In genomic region chr7:154146707-154147038, GRCh38 we compare ENCODE assay signal across 6 cellular contexts.
DNase-seq lines count a peak whose midpoint lies in the region; ATAC-seq, FAIRE-seq and TF ChIP-seq lines count a peak whose summit lies in the region.
"Not testable (repeated sequence)": the region's sequence is repeated elsewhere in the genome, so short reads cannot be mapped to it uniquely, and the experiment has no call there.

No MANE protein-coding gene starts in this region.

- H3K27me3 Mint-ChIP-seq in activated CD8-positive, alpha-beta T cell treated with anti-CD3 and anti-CD28 coated beads for 36 hours; stimulated activated memory B cell treated with anti-CD40 and anti-IgM and Interleukin-4, amounts not matched to agents 10 μg/mL and 1 μg/mL and 100 μg/mL, for 72 hours: not testable (repeated sequence)

- TF ChIP-seq POLR2A in GM12891 (IDR thresholded peaks at IDR 0.05; ENCODE audit: low read depth, low read length); H1 (IDR thresholded peaks at IDR 0.05; ENCODE audit: control extremely low read depth in 1 of 2, low read depth in 2 of 2, low read length in 2 of 2); HepG2 (IDR thresholded peaks at IDR 0.05; ENCODE audit: insufficient read depth in 1 of 2, low read depth in 2 of 2, low read length in 2 of 2): not testable (repeated sequence)

- H2AK5ac ChIP-seq in H1 (ENCODE audit: low read depth, low read length), result not testable (repeated sequence)

- intact Hi-C loops in activated CD8-positive, alpha-beta T cell treated with anti-CD3 and anti-CD28 coated beads for 36 hours (cut with micrococcal nuclease); HepG2 (cut with micrococcal nuclease; ENCODE audit: unreplicated experiment): not testable (repeated sequence)

- not testable (repeated sequence) for H3K4me1 ChIP-seq in H1 (replicated peaks in 1 of 4; ENCODE audit: control insufficient read depth in 3 of 4, insufficient read depth in 4 of 4, low read length in 3 of 4); HepG2 (ENCODE audit: insufficient read depth, low read length)

- H3K4me3 Mint-ChIP-seq in activated CD8-positive, alpha-beta T cell treated with anti-CD3 and anti-CD28 coated beads for 36 hours; stimulated activated memory B cell treated with anti-CD40 and anti-IgM and Interleukin-4, amounts not matched to agents 10 μg/mL and 1 μg/mL and 100 μg/mL, for 72 hours: not testable (repeated sequence)

- H4K20me1 ChIP-seq in H1 (replicated peaks in 1 of 2; ENCODE audit: control insufficient read depth in 1 of 2, insufficient read depth in 2 of 2, low read length in 2 of 2); HepG2 (ENCODE audit: insufficient read depth, low read length): not testable (repeated sequence)

- H3K9ac ChIP-seq in H1 (replicated peaks in 1 of 4; ENCODE audit: extremely low read depth in 1 of 4, low read depth in 3 of 4, low read length in 3 of 4); HepG2 (ENCODE audit: insufficient read depth, low read depth, low read length): not testable (repeated sequence)

- peak; percentile 17 for ATAC-seq in activated CD8-positive, alpha-beta T cell treated with anti-CD3 and anti-CD28 coated beads for 36 hours
- peak; percentile 53; the same call in 2 of the 3 replicates for ATAC-seq in HepG2
- peak; percentile 16 for ATAC-seq in stimulated activated memory B cell treated with anti-CD40 and anti-IgM and Interleukin-4, amounts not matched to agents 10 μg/mL and 1 μg/mL and 100 μg/mL, for 72 hours

- not testable (repeated sequence) for H2BK12ac ChIP-seq in H1 (ENCODE audit: low read depth, low read length)

- not testable (repeated sequence) for H3K27me3 ChIP-seq in H1 (replicated peaks in 1 of 4; ENCODE audit: control insufficient read depth in 3 of 4, extremely low read depth in 1 of 4, insufficient read depth in 3 of 4, low read length in 3 of 4); HepG2 (ENCODE audit: control insufficient read depth in 1 of 2, insufficient read depth in 2 of 2, low read length in 2 of 2)

- peak; percentile 85 for FAIRE-seq in GM12891 (lab: Jason Lieb, UNC)
- peak; percentile 24 for FAIRE-seq in H1 (lab: Jason Lieb, UNC)
- FAIRE-seq in HepG2 (lab: Jason Lieb, UNC), result not testable (repeated sequence)

- not testable (repeated sequence) for H2BK15ac ChIP-seq in H1 (ENCODE audit: low read length)

- in situ Hi-C loops in HepG2 (cut with HindIII; ENCODE audit: extremely low pct_ligation_motif_present, low pct_unique_long_range_greater_than_20kb), result not testable (repeated sequence)

- not testable (repeated sequence) for H3K23me2 ChIP-seq in H1 (ENCODE audit: low read depth, low read length)

- TF ChIP-seq RAD21 in H1 (IDR thresholded peaks at IDR 0.05 in 1 of 2, conservative IDR thresholded peaks at IDR 0.05 in 1 of 2; ENCODE audit: low read depth in 2 of 2, low read length in 2 of 2); HepG2 (CRISPR knock-in tag; IDR thresholded peaks at IDR 0.05): not testable (repeated sequence)

- not testable (repeated sequence) for DNase-seq in GM12891 (ENCODE audit: insufficient read length, low spot score); activated CD8-positive, alpha-beta T cell treated with anti-CD3 and anti-CD28 coated beads for 36 hours; H1 (ENCODE audit: low read depth in 1 of 2, low spot score in 2 of 2); HepG2 (ENCODE audit: low spot score)

- not testable (repeated sequence) for H3K36me3 Mint-ChIP-seq in activated CD8-positive, alpha-beta T cell treated with anti-CD3 and anti-CD28 coated beads for 36 hours (ENCODE audit: low read depth); stimulated activated memory B cell treated with anti-CD40 and anti-IgM and Interleukin-4, amounts not matched to agents 10 μg/mL and 1 μg/mL and 100 μg/mL, for 72 hours

- not testable (repeated sequence) for H3K9me3 Mint-ChIP-seq in activated CD8-positive, alpha-beta T cell treated with anti-CD3 and anti-CD28 coated beads for 36 hours; stimulated activated memory B cell treated with anti-CD40 and anti-IgM and Interleukin-4, amounts not matched to agents 10 μg/mL and 1 μg/mL and 100 μg/mL, for 72 hours

- TF ChIP-seq EP300 in H1 (IDR thresholded peaks at IDR 0.05; ENCODE audit: borderline replicate concordance in 1 of 2, low read depth in 2 of 2, low read length in 2 of 2); HepG2 (IDR thresholded peaks at IDR 0.05; ENCODE audit: low read depth in 2 of 2, low read length in 2 of 2); HepG2 (CRISPR knock-in tag; IDR thresholded peaks at IDR 0.05; ENCODE audit: borderline replicate concordance): not testable (repeated sequence)

- POLR2A ChIA-PET in activated CD8-positive, alpha-beta T cell treated with anti-CD3 and anti-CD28 coated beads for 36 hours (lab: Charles Lee); H1 (lab: Charles Lee; ENCODE audit: partially characterized antibody); HepG2 (lab: Yijun Ruan, JAX): not testable (repeated sequence)

- H2BK5ac ChIP-seq in H1 (ENCODE audit: low read depth, low read length), result not testable (repeated sequence)

- H4K8ac ChIP-seq in H1 (ENCODE audit: extremely low read depth, insufficient read depth, low read length), result not testable (repeated sequence)

- H3K79me1 ChIP-seq in H1 (ENCODE audit: low read depth, low read length), result not testable (repeated sequence)

- CTCF ChIA-PET in activated CD8-positive, alpha-beta T cell treated with anti-CD3 and anti-CD28 coated beads for 36 hours (lab: Charles Lee); H1 (lab: Charles Lee; ENCODE audit: partially characterized antibody); HepG2 (lab: Yijun Ruan, JAX; ENCODE audit: low intra/inter-chr PET ratio, low total read pairs): not testable (repeated sequence)

- not testable (repeated sequence) for H3K14ac ChIP-seq in H1 (ENCODE audit: insufficient read length)

- H4K5ac ChIP-seq in H1 (ENCODE audit: insufficient read length, low read depth, low read length), result not testable (repeated sequence)

- H4K91ac ChIP-seq in H1 (replicated peaks; ENCODE audit: insufficient read length, low read length), result not testable (repeated sequence)

- H3K56ac ChIP-seq in H1 (replicated peaks; ENCODE audit: insufficient read length, low read depth, low read length), result not testable (repeated sequence)

- H3K79me2 ChIP-seq in H1 (ENCODE audit: control insufficient read depth in 1 of 2, insufficient read depth in 2 of 2, low read length in 2 of 2); HepG2 (ENCODE audit: insufficient read depth, low read length): not testable (repeated sequence)

- H3K4me2 ChIP-seq in H1 (ENCODE audit: insufficient read depth in 1 of 2, low read depth in 2 of 2, low read length in 2 of 2); HepG2 (ENCODE audit: low read depth, low read length): not testable (repeated sequence)

- not testable (repeated sequence) for H3K36me3 ChIP-seq in KOPT-K1 (ENCODE audit: insufficient read depth, low read length); H1 (ENCODE audit: control insufficient read depth in 2 of 4, insufficient read depth in 4 of 4, low read length in 3 of 4); HepG2 (replicated peaks in 1 of 2; ENCODE audit: control insufficient read depth in 1 of 2, insufficient read depth in 2 of 2, low read length in 2 of 2)

- not testable (repeated sequence) for H2AFZ ChIP-seq in H1 (ENCODE audit: low read length); HepG2 (ENCODE audit: low read length)

- BruUV-seq in HepG2 (replicated peaks; lab: Mats Ljungman, UMichigan), result not testable (repeated sequence)

- H2BK120ac ChIP-seq in H1 (replicated peaks; ENCODE audit: low read depth, low read length), result not testable (repeated sequence)

- H3K27ac ChIP-seq in KOPT-K1 (ENCODE audit: low read depth, low read length, poor library complexity, severe bottlenecking), result peak overlapping the region; percentile 72
- H3K27ac ChIP-seq in H1 (ENCODE audit: low read depth, low read length); HepG2 (ENCODE audit: extremely low read length, insufficient read depth, low read length): not testable (repeated sequence)

- H3K4ac ChIP-seq in H1 (replicated peaks; ENCODE audit: insufficient read length, low read depth, low read length), result not testable (repeated sequence)

- not testable (repeated sequence) for H3K9me3 ChIP-seq in KOPT-K1 (ENCODE audit: insufficient read depth, low read length, poor library complexity, severe bottlenecking); H1 (ENCODE audit: insufficient read depth in 2 of 2, low read depth in 1 of 2, low read length in 1 of 2); HepG2 (ENCODE audit: low read length)

- peak overlapping the region; percentile 38 for H3K27ac Mint-ChIP-seq in activated CD8-positive, alpha-beta T cell treated with anti-CD3 and anti-CD28 coated beads for 36 hours
- H3K27ac Mint-ChIP-seq in stimulated activated memory B cell treated with anti-CD40 and anti-IgM and Interleukin-4, amounts not matched to agents 10 μg/mL and 1 μg/mL and 100 μg/mL, for 72 hours, result not testable (repeated sequence)

- not testable (repeated sequence) for H3K18ac ChIP-seq in H1 (ENCODE audit: extremely low read depth, low read length)

- not testable (repeated sequence) for H2BK20ac ChIP-seq in H1 (ENCODE audit: low read length)

- H3K4me1 Mint-ChIP-seq in activated CD8-positive, alpha-beta T cell treated with anti-CD3 and anti-CD28 coated beads for 36 hours (ENCODE audit: low read depth); stimulated activated memory B cell treated with anti-CD40 and anti-IgM and Interleukin-4, amounts not matched to agents 10 μg/mL and 1 μg/mL and 100 μg/mL, for 72 hours: not testable (repeated sequence)

- not testable (repeated sequence) for H3K23ac ChIP-seq in H1 (ENCODE audit: insufficient read length)

- H3K4me3 ChIP-seq in H1 (ENCODE audit: extremely low read depth in 1 of 4, insufficient read depth in 2 of 4, low read depth in 3 of 4, low read length in 4 of 4); HepG2 (replicated peaks in 1 of 3; ENCODE audit: insufficient read depth in 1 of 3, low read depth in 2 of 3, low read length in 3 of 3): not testable (repeated sequence)

- not testable (repeated sequence) for TF ChIP-seq CTCF in activated CD8-positive, alpha-beta T cell treated with anti-CD3 and anti-CD28 coated beads for 36 hours (IDR thresholded peaks at IDR 0.05); H1 (IDR thresholded peaks at IDR 0.05; ENCODE audit: control extremely low read depth in 1 of 3, insufficient read depth in 1 of 3, low read depth in 1 of 3, low read length in 3 of 3); HepG2 (CRISPR knock-in tag; IDR thresholded peaks at IDR 0.05)

- WGBS in H1 (ENCODE audit: extremely low coverage in 1 of 2, insufficient coverage in 1 of 2, insufficient read length in 1 of 2, insufficient replicate concordance in 2 of 2, low coverage in 1 of 2, low lambda C conversion rate in 2 of 2, missing lambda C conversion rate in 1 of 2), 2 experiments, result 100% methylated on average over 1 of the region's 8 CpGs; no CpG with 5 or more reads in 1 of the 2 experiments
- WGBS in HepG2 (ENCODE audit: low lambda C conversion rate), result 6% methylated on average over 5 of the region's 8 CpGs
